ENCODE assay signal across 1 cellular context in the genomic region with DNA sequence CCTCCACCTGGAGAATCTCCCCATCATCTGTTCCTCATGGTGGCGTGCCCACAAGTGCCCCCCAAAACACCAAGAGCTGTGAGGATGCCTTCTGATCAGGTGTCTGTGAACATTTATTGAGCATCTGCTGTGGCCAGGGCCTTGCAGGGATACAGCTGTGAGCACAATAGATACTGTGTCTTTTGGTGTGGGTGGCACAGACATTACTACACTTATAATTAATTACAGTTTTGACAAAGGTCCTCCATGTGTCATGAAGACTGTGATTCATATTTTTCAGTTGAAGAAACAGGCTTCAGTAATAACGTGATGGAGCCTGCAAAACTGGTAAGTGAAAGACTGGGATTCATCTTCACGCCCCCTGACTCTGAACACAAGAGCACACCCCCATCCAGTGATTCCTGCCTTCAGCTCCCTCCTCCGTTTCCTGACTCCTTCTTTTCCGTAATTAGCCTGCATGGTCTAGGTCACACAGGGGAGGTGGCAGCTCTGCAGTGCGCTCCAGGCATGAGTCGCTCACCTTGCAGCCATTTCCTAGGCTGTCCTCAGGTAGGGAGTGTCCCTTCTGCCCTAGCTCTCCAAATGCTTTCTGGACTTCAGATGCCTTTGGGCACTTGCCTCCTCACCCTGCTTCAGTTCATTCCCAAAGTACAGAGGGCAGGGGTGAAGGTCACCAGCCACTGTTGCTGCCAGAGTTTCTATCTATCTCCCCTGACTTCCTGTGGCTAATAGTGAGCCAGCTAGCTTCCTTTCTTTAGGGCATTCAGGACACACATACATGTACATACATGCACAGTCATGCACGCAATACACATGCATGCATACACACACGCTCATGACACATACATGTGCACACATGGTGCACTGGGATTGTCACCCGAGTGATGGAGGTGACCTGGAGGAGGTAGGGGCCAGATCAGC.
TF ChIP-seq lines count a peak whose summit lies in the region.

No MANE protein-coding gene starts in this region.

TF ChIP-seq in H1, 55 proteins besides CTCF, POLR2A, EP300 and RAD21:
- TF ChIP-seq RXRA (IDR thresholded peaks at IDR 0.05; ENCODE audit: insufficient read depth, low read depth, low read length) = no peak
- TF ChIP-seq RFX5 (IDR thresholded peaks at IDR 0.05; ENCODE audit: borderline replicate concordance, low read depth, low read length) = no peak
- no peak for TF ChIP-seq ASH2L (IDR thresholded peaks at IDR 0.05; ENCODE audit: low read length)
- no peak for TF ChIP-seq JUND (IDR thresholded peaks at IDR 0.05; ENCODE audit: low read length)
- TF ChIP-seq SP1 (IDR thresholded peaks at IDR 0.05; ENCODE audit: low read depth, low read length) = no peak
- no peak for TF ChIP-seq CEBPB (IDR thresholded peaks at IDR 0.05; ENCODE audit: low read depth, low read length)
- TF ChIP-seq CBX5 (IDR thresholded peaks at IDR 0.05; ENCODE audit: low read depth, low read length) = no peak
- no peak for TF ChIP-seq KDM5A (IDR thresholded peaks at IDR 0.05; ENCODE audit: low read length)
- no peak for TF ChIP-seq HDAC6 (IDR thresholded peaks at IDR 0.05; ENCODE audit: low read depth, low read length)
- TF ChIP-seq SP4 (IDR thresholded peaks at IDR 0.05; ENCODE audit: low read length) = no peak
- TF ChIP-seq EZH2 (IDR thresholded peaks at IDR 0.05; ENCODE audit: low read depth, low read length, severe bottlenecking) = no peak
- TF ChIP-seq SIRT6 (IDR thresholded peaks at IDR 0.05; ENCODE audit: low read length) = no peak
- no peak for TF ChIP-seq GTF2F1 (IDR thresholded peaks at IDR 0.05; ENCODE audit: borderline replicate concordance, low read depth, low read length)
- TF ChIP-seq, protein P1, sequence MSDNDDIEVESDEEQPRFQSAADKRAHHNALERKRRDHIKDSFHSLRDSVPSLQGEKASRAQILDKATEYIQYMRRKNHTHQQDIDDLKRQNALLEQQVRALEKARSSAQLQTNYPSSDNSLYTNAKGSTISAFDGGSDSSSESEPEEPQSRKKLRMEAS (IDR thresholded peaks at IDR 0.05) = no peak
- no peak for TF ChIP-seq TEAD4 (IDR thresholded peaks at IDR 0.05; ENCODE audit: low read depth, low read length)
- no peak for TF ChIP-seq YY1 (IDR thresholded peaks at IDR 0.05; ENCODE audit: low read depth, low read length)
- TF ChIP-seq FOSL1 (IDR thresholded peaks at IDR 0.05; ENCODE audit: insufficient read depth, low read depth, low read length) = no peak
